3 cellular contexts compared by ENCODE assay signal in genomic region chr7:120895253-120895652, GRCh38.
A peak's percentile ranks its signal among the peaks of the same experiment; 100 is the strongest.
TF ChIP-seq lines count a peak whose summit lies in the region.

No MANE protein-coding gene starts in this region.

TF ChIP-seq in A549, 52 proteins besides CTCF, POLR2A, EP300 and RAD21:
- TF ChIP-seq ZFP36 (IDR thresholded peaks at IDR 0.05; ENCODE audit: borderline replicate concordance, partially characterized antibody): peak; percentile 44
TF ChIP-seq in A549: peak in this region for 1; not testable (repeated sequence) for 51.

TF ChIP-seq in HEK293, 187 proteins besides CTCF, POLR2A, EP300 and RAD21:
- peak; percentile 98 for TF ChIP-seq ZNF585B (tag by site-specific recombination; IDR thresholded peaks at IDR 0.05)

TF ChIP-seq in K562, 482 proteins besides CTCF, POLR2A, EP300 and RAD21:
- peak; percentile 62 for TF ChIP-seq ZFP36 (IDR thresholded peaks at IDR 0.05; ENCODE audit: low read depth, low read length, partially characterized antibody)
